1 cellular context compared by ENCODE assay signal in the genomic region with DNA sequence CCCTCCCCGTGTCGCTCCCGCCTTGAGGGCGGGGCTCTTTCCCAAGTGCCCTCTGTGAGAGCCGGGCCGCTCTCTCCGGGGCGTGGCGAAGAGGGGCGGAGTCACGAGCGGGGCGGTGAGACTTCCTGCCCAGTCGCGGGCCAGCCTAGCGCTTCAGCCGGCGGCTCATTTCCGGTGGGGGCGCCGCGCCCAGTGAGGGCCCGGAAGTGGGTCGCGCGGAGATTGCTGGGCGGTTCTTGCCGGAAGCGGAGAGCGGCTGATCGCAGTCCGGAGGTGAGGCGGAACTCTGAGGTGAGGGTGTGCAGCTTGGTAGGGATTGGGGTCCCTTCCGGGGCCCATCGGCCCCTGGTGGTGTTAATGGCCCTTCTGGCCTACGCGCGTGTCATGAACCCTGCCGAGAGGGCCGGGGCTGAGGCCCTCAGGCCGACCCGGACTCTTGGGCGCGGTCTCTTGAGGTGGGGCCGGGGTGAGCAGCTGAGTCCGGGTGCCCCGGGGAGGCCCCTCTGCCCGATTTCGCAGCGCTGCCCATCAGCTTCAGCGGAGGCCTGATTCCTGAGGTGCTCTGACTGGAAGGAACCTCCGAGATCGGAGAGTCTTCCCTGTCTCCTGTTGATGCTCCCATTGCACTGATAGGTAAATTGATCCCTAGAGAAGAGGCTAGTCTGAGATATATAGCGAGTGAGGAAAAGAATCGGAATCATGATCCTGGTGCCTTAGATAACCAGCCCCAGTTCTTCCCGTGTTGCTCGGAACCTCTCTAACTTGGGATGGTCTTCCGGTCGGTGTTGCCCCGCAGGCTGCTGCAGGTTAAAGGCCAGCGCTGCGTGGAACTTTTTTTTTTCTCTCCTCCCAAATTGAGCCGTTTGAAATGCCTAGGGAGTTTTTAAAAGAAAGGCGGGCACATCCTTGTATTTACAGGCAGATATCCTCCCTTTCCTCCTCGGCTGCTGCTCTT.
A peak's percentile ranks its signal among the peaks of the same experiment; 100 is the strongest.
TF ChIP-seq lines count a peak whose summit lies in the region.

A gene with protein sequence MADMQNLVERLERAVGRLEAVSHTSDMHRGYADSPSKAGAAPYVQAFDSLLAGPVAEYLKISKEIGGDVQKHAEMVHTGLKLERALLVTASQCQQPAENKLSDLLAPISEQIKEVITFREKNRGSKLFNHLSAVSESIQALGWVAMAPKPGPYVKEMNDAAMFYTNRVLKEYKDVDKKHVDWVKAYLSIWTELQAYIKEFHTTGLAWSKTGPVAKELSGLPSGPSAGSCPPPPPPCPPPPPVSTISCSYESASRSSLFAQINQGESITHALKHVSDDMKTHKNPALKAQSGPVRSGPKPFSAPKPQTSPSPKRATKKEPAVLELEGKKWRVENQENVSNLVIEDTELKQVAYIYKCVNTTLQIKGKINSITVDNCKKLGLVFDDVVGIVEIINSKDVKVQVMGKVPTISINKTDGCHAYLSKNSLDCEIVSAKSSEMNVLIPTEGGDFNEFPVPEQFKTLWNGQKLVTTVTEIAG (plus strand): TSS at position 219 of the 955 bp plus-strand sequence. CDS start 18,618 bp downstream, outside the sequence.

TF ChIP-seq in K562, 482 proteins besides CTCF, POLR2A, EP300 and RAD21 (continued from another document):
- TF ChIP-seq, protein P1, sequence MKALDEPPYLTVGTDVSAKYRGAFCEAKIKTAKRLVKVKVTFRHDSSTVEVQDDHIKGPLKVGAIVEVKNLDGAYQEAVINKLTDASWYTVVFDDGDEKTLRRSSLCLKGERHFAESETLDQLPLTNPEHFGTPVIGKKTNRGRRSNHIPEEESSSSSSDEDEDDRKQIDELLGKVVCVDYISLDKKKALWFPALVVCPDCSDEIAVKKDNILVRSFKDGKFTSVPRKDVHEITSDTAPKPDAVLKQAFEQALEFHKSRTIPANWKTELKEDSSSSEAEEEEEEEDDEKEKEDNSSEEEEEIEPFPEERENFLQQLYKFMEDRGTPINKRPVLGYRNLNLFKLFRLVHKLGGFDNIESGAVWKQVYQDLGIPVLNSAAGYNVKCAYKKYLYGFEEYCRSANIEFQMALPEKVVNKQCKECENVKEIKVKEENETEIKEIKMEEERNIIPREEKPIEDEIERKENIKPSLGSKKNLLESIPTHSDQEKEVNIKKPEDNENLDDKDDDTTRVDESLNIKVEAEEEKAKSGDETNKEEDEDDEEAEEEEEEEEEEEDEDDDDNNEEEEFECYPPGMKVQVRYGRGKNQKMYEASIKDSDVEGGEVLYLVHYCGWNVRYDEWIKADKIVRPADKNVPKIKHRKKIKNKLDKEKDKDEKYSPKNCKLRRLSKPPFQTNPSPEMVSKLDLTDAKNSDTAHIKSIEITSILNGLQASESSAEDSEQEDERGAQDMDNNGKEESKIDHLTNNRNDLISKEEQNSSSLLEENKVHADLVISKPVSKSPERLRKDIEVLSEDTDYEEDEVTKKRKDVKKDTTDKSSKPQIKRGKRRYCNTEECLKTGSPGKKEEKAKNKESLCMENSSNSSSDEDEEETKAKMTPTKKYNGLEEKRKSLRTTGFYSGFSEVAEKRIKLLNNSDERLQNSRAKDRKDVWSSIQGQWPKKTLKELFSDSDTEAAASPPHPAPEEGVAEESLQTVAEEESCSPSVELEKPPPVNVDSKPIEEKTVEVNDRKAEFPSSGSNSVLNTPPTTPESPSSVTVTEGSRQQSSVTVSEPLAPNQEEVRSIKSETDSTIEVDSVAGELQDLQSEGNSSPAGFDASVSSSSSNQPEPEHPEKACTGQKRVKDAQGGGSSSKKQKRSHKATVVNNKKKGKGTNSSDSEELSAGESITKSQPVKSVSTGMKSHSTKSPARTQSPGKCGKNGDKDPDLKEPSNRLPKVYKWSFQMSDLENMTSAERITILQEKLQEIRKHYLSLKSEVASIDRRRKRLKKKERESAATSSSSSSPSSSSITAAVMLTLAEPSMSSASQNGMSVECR (CRISPR knock-in tag; IDR thresholded peaks at IDR 0.05), result peak; percentile 44
- no peak for TF ChIP-seq HDGF (IDR thresholded peaks at IDR 0.05)
- TF ChIP-seq, protein P2, sequence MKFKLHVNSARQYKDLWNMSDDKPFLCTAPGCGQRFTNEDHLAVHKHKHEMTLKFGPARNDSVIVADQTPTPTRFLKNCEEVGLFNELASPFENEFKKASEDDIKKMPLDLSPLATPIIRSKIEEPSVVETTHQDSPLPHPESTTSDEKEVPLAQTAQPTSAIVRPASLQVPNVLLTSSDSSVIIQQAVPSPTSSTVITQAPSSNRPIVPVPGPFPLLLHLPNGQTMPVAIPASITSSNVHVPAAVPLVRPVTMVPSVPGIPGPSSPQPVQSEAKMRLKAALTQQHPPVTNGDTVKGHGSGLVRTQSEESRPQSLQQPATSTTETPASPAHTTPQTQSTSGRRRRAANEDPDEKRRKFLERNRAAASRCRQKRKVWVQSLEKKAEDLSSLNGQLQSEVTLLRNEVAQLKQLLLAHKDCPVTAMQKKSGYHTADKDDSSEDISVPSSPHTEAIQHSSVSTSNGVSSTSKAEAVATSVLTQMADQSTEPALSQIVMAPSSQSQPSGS (CRISPR knock-in tag; IDR thresholded peaks at IDR 0.05), result no peak
- TF ChIP-seq HDAC2 (IDR thresholded peaks at IDR 0.05), result peak; percentile 96
- TF ChIP-seq HCFC1 (IDR thresholded peaks at IDR 0.05; ENCODE audit: low read depth, low read length), result peak; percentile 85
- no peak for TF ChIP-seq CHCHD3 (CRISPR knock-in tag; IDR thresholded peaks at IDR 0.05)
- no peak for TF ChIP-seq SREBF1 (IDR thresholded peaks at IDR 0.05; ENCODE audit: borderline replicate concordance, low read depth, low read length)
- TF ChIP-seq, protein P3, sequence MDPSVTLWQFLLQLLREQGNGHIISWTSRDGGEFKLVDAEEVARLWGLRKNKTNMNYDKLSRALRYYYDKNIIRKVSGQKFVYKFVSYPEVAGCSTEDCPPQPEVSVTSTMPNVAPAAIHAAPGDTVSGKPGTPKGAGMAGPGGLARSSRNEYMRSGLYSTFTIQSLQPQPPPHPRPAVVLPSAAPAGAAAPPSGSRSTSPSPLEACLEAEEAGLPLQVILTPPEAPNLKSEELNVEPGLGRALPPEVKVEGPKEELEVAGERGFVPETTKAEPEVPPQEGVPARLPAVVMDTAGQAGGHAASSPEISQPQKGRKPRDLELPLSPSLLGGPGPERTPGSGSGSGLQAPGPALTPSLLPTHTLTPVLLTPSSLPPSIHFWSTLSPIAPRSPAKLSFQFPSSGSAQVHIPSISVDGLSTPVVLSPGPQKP (CRISPR knock-in tag; IDR thresholded peaks at IDR 0.05), result no peak
- peak; percentile 83; the same call in 1 of the 2 replicates for TF ChIP-seq KLF1 (tag; IDR thresholded peaks at IDR 0.05)
- TF ChIP-seq SRSF3 (IDR thresholded peaks at IDR 0.05; ENCODE audit: insufficient read depth, low read length), result no peak
- TF ChIP-seq KLF13 (tag; IDR thresholded peaks at IDR 0.05; ENCODE audit: borderline replicate concordance, low read depth), result peak; percentile 7
- TF ChIP-seq GMEB1 (CRISPR knock-in tag; IDR thresholded peaks at IDR 0.05), result 0 out of 2 replicates have a peak, but pooled peaks have one; percentile 28
- TF ChIP-seq, protein P4, sequence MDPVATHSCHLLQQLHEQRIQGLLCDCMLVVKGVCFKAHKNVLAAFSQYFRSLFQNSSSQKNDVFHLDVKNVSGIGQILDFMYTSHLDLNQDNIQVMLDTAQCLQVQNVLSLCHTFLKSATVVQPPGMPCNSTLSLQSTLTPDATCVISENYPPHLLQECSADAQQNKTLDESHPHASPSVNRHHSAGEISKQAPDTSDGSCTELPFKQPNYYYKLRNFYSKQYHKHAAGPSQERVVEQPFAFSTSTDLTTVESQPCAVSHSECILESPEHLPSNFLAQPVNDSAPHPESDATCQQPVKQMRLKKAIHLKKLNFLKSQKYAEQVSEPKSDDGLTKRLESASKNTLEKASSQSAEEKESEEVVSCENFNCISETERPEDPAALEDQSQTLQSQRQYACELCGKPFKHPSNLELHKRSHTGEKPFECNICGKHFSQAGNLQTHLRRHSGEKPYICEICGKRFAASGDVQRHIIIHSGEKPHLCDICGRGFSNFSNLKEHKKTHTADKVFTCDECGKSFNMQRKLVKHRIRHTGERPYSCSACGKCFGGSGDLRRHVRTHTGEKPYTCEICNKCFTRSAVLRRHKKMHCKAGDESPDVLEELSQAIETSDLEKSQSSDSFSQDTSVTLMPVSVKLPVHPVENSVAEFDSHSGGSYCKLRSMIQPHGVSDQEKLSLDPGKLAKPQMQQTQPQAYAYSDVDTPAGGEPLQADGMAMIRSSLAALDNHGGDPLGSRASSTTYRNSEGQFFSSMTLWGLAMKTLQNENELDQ (CRISPR knock-in tag; IDR thresholded peaks at IDR 0.05; ENCODE audit: borderline replicate concordance), result no peak
- TF ChIP-seq PHF21A (IDR thresholded peaks at IDR 0.05; ENCODE audit: borderline replicate concordance, low read depth), result 0 out of 2 replicates have a peak, but pooled peaks have one; percentile 71
- no peak for TF ChIP-seq ZNF395 (CRISPR knock-in tag; IDR thresholded peaks at IDR 0.05)
- TF ChIP-seq ZEB2 (IDR thresholded peaks at IDR 0.05), result 0 out of 2 replicates have a peak, but pooled peaks have one; percentile 37
- TF ChIP-seq RBBP5 (IDR thresholded peaks at IDR 0.05; ENCODE audit: borderline replicate concordance, insufficient read depth, low read length, poor library complexity, severe bottlenecking), result peak; percentile 91
- no peak for TF ChIP-seq SMARCB1 (IDR thresholded peaks at IDR 0.05; ENCODE audit: insufficient read length, low read depth)
